In genomic region chr4:38128478-38129451, GRCh38 we compare ENCODE assay signal across 10 cellular contexts.
DNase-seq lines count a peak whose midpoint lies in the region; ATAC-seq, FAIRE-seq and TF ChIP-seq lines count a peak whose summit lies in the region.
"Had no signal": no experiment of that assay in that cellular context is flagged by ENCODE, and none has a peak within 500 bp of the region (broad histone marks: within the 10 kb centered on the region; RNA-seq: fewer than 3 reads in every experiment).

No MANE protein-coding gene starts in this region.

- no peak overlapping the region for H3K4me3 ChIP-seq in endodermal cell (ENCODE audit: low read length)
- no peak overlapping the region for H3K4me3 ChIP-seq in Caco-2 (ENCODE audit: low read depth, low read length)
- H3K4me3 ChIP-seq: A549, ascending aorta had no signal

- 72 to 79% methylated on average over 5 to 7 of the region's 7 CpGs for WGBS in endodermal cell (ENCODE audit: insufficient coverage in 1 of 2, insufficient read length in 1 of 2), 2 experiments

- no peak for TF ChIP-seq CTCF in endodermal cell (conservative IDR thresholded peaks at IDR 0.05)
- no peak for TF ChIP-seq CTCF in Caco-2 (IDR thresholded peaks at IDR 0.05; ENCODE audit: insufficient read depth in 1 of 2, low read depth in 1 of 2, low read length in 1 of 2, severe bottlenecking in 1 of 2, unreplicated experiment in 1 of 2)
- TF ChIP-seq CTCF in D721Med (IDR thresholded peaks at IDR 0.05; ENCODE audit: insufficient read depth, missing control alignments): no peak

- H3K27me3 ChIP-seq in endodermal cell (ENCODE audit: control insufficient read depth, insufficient read depth, low read length, poor library complexity, severe bottlenecking): no peaks in the 10 kb centered on the region
- H3K27me3 ChIP-seq in Caco-2 (replicated peaks; ENCODE audit: control insufficient read depth, insufficient read depth, low read length): no peaks in the 10 kb centered on the region
- H3K27me3 ChIP-seq: ascending aorta had no signal

- H3K9me3 ChIP-seq in endodermal cell (ENCODE audit: control insufficient read depth, low read length) (no peaks in the 10 kb centered on the region), Caco-2 (no peaks in the 10 kb centered on the region)
- H3K9me3 ChIP-seq: A549, ascending aorta had no signal

- CTCF ChIA-PET in Caco-2 (lab: Charles Lee): no interaction called here

- H3K36me3 ChIP-seq in endodermal cell (ENCODE audit: control insufficient read depth, insufficient read depth, low read length): peaks cover 20% of the 10 kb centered on the region
- no peaks in the 10 kb centered on the region for H3K36me3 ChIP-seq in Caco-2 (ENCODE audit: control insufficient read depth, insufficient read depth, low read length)

- H3K27ac ChIP-seq in endodermal cell (ENCODE audit: low read depth, low read length): no peak overlapping the region

- H3K27ac Mint-ChIP-seq in endodermal cell: peak overlapping the region; percentile 57
- no peak overlapping the region for H3K27ac Mint-ChIP-seq in Caco-2 (ENCODE audit: unreplicated experiment)

- intact Hi-C loops in Caco-2 (cut with micrococcal nuclease; ENCODE audit: unreplicated experiment): no loop called here

- H3K36me3 Mint-ChIP-seq in endodermal cell (ENCODE audit: low read depth) (peaks cover 29% of the 10 kb centered on the region), Caco-2 (ENCODE audit: insufficient read depth, unreplicated experiment) (peaks cover 6% of the 10 kb centered on the region)

- H3K9ac ChIP-seq in endodermal cell (ENCODE audit: extremely low read depth, low read length, poor library complexity, severe bottlenecking): no peak overlapping the region

- H3K4me1 ChIP-seq in endodermal cell (ENCODE audit: control insufficient read depth, insufficient read depth, low read length) (peaks cover 7% of the 10 kb centered on the region), Caco-2 (peaks cover 26% of the 10 kb centered on the region)

- no peak for FAIRE-seq in D721Med (lab: Jason Lieb, UNC)
- FAIRE-seq: A549 had no signal

- ATAC-seq in HG03196 (IDR thresholded peaks at IDR 0.05; ENCODE audit: unreplicated experiment): peak; percentile 50
- ATAC-seq: A549 had no signal

- H3K27me3 Mint-ChIP-seq in endodermal cell (ENCODE audit: insufficient read depth) (peaks cover 5% of the 10 kb centered on the region), Caco-2 (ENCODE audit: insufficient read depth, unreplicated experiment) (no peaks in the 10 kb centered on the region)

- no TSS peak for BruUV-seq in Caco-2 (replicated peaks; lab: Mats Ljungman, UMichigan)

- H3K4me3 Mint-ChIP-seq in endodermal cell (peak overlapping the region; percentile 7), Caco-2 (ENCODE audit: unreplicated experiment) (no peak overlapping the region)

- H3K4me1 Mint-ChIP-seq in endodermal cell (peaks cover 37% of the 10 kb centered on the region), Caco-2 (ENCODE audit: low read depth, unreplicated experiment) (peaks cover 29% of the 10 kb centered on the region)

- DNase-seq in NK-92 treated with Interleukin-12 subunit alpha and Interleukin-12 subunit beta, amount 100 ng/mL, for 24 hours (lab: John Stamatoyannopoulos, UW): peak; percentile 28
- DNase-seq in NK-92 (lab: John Stamatoyannopoulos, UW; ENCODE audit: unreplicated experiment) (no peak), endodermal cell (peak; percentile 78), Caco-2 (no peak), D721Med (ENCODE audit: insufficient read length, low spot score) (no peak)
- DNase-seq in activated CD4-positive, CD25-positive, alpha-beta regulatory T cell treated with anti-CD3 and anti-CD28 coated beads, Interleukin-2, amount 50 U/mL, for 72 hours: peak; percentile 67
- DNase-seq in stimulated activated CD4-positive, alpha-beta T cell treated with anti-CD3 and anti-CD28 coated beads, Interleukin-12 subunit alpha, Interleukin-12 subunit beta, amount 100 ng/mL, for 4 hours: peak; percentile 57

- H3K9me3 Mint-ChIP-seq in endodermal cell: no peaks in the 10 kb centered on the region
- H3K9me3 Mint-ChIP-seq in Caco-2 (ENCODE audit: unreplicated experiment): no peaks in the 10 kb centered on the region

- POLR2A ChIA-PET in Caco-2 (lab: Charles Lee): no interaction called here

Comparison
In these comparisons a context has a peak if more than half of its experiments do, and no peak if none do; other contexts are left out.
1. DNase-seq: peak in NK-92 treated with Interleukin-12 subunit alpha and Interleukin-12 subunit beta, amount 100 ng/mL, for 24 hours (single experiment), activated CD4-positive, CD25-positive, alpha-beta regulatory T cell treated with anti-CD3 and anti-CD28 coated beads, Interleukin-2, amount 50 U/mL, for 72 hours (single experiment), endodermal cell (single experiment) and stimulated activated CD4-positive, alpha-beta T cell treated with anti-CD3 and anti-CD28 coated beads, Interleukin-12 subunit alpha, Interleukin-12 subunit beta, amount 100 ng/mL, for 4 hours (single experiment); none in NK-92 (single experiment), Caco-2 (0 of 2) and D721Med (single experiment).